ENCODE assay signal across 8 cellular contexts in the genomic region with DNA sequence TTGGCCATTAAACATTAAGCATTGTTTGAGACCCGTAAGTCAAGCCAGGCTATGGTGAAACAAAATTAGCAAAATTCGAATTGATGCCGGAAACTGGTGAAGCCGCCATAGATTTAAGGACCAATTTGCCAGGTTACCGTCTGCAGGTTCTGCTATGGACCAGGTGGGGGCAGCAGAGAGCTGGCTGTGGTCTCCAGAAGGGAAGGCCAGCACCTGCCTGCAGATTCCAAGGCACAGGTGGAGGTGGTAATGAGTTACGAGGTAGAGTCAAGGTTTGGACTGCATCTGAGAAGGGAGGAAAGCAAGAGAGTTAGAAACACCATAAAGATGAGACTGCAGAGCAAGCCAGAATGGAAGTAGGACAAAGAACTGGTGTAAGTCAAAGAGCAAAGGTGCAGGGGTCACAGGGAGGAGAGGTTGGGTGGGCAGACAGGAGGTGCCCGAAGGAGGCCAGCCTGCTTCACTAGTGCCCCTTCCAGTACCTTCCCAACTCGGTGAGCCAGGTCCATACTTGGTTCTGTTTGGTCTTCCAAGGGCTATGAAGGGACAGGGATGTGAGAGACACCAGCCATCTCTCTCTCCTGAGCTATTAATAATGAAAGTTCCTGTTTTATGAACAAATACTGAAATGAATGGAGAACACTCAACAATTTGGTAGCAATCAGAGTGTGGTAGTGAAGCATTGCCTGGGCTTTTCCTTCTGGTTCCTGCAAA.
DNase-seq lines count a peak whose midpoint lies in the region; ATAC-seq and TF ChIP-seq lines count a peak whose summit lies in the region.

No MANE protein-coding gene starts in this region.

- TF ChIP-seq CTCF in HFFc6 (IDR thresholded peaks at IDR 0.05), result peak; percentile 86
- TF ChIP-seq CTCF in choroid plexus epithelial cell (conservative IDR thresholded peaks at IDR 0.05; ENCODE audit: low read depth, low read length), result peak; percentile 96
- peak; percentile 74 for TF ChIP-seq CTCF in mucosa of descending colon (IDR thresholded peaks at IDR 0.05)
- peak; percentile 45 to 75 (median 59) for TF ChIP-seq CTCF in tibial nerve (IDR thresholded peaks at IDR 0.05)

- H3K27me3 ChIP-seq in tibial nerve, result no peaks in the 10 kb centered on the region

- H3K36me3 ChIP-seq in mucosa of descending colon (ENCODE audit: low read depth) (no peaks in the 10 kb centered on the region), tibial nerve (no peaks in the 10 kb centered on the region)

- intact Hi-C loops in mucosa of descending colon (cut with DNase I, micrococcal nuclease), result no loop called here

- peak; percentile 94 for ATAC-seq in mucosa of descending colon

- H3K9me3 ChIP-seq in mucosa of descending colon (no peaks in the 10 kb centered on the region), tibial nerve (no peaks in the 10 kb centered on the region)

- H3K9me3 Mint-ChIP-seq in HFFc6, result no peaks in the 10 kb centered on the region

- no peak overlapping the region for H3K27ac ChIP-seq in tibial nerve

- DNase-seq in SHP77 (lab: John Stamatoyannopoulos, UW) (peak; percentile 30), SHP77 treated with DMSO at 0.1 percent for 48 hours (lab: John Stamatoyannopoulos, UW) (no peak), HFFc6 (no peak), NAMALWA (ENCODE audit: low spot score) (peak; percentile 56), choroid plexus epithelial cell (ENCODE audit: low read depth) (peak; percentile 56), mucosa of descending colon (peak in 2 of 3 donors; percentile 57 to 59), tibial nerve (ENCODE audit: low spot score in 2 of 2) (no peak)
- peak; percentile 23 for DNase-seq in activated CD4-positive, CD25-positive, alpha-beta regulatory T cell treated with anti-CD3 and anti-CD28 coated beads, Interleukin-2, amount 50 U/mL, for 16 hours (ENCODE audit: low read depth, low spot score)

- TF ChIP-seq EP300 in tibial nerve (IDR thresholded peaks at IDR 0.05), result no peak

- no peak overlapping the region for H3K4me3 ChIP-seq in choroid plexus epithelial cell (ENCODE audit: low read depth, low read length)
- H3K4me3 ChIP-seq in mucosa of descending colon, result no peak overlapping the region
- no peak overlapping the region for H3K4me3 ChIP-seq in tibial nerve

- no peak overlapping the region for H3K4me3 Mint-ChIP-seq in HFFc6

- H3K27ac Mint-ChIP-seq in HFFc6, result no peak overlapping the region

- peaks cover 8% of the 10 kb centered on the region for H3K27me3 Mint-ChIP-seq in HFFc6 (ENCODE audit: insufficient read depth)

- H3K4me1 ChIP-seq in mucosa of descending colon (ENCODE audit: low read depth) (no peaks in the 10 kb centered on the region), tibial nerve (peaks cover 0 to 2% (median 0%) of the 10 kb centered on the region in 4 donors)

- TF ChIP-seq POLR2A in tibial nerve (IDR thresholded peaks at IDR 0.05), result no peak

- peaks cover 13% of the 10 kb centered on the region for H3K4me1 Mint-ChIP-seq in HFFc6 (ENCODE audit: low read depth)

- 49 to 57% methylated on average over 8 of the region's 8 CpGs for WGBS in tibial nerve, 2 donors

- H3K36me3 Mint-ChIP-seq in HFFc6 (ENCODE audit: low read depth), result no peaks in the 10 kb centered on the region

Comparison
In these comparisons a context has a peak if more than half of its experiments do, and no peak if none do; other contexts are left out.
1. DNase-seq: peak in SHP77 (2 of 2), NAMALWA (single experiment), activated CD4-positive, CD25-positive, alpha-beta regulatory T cell treated with anti-CD3 and anti-CD28 coated beads, Interleukin-2, amount 50 U/mL, for 16 hours (single experiment), choroid plexus epithelial cell (single experiment) and mucosa of descending colon (2 of 3); none in SHP77 treated with DMSO at 0.1 percent for 48 hours (single experiment), HFFc6 (single experiment) and tibial nerve (0 of 2).
2. Peak in every context shown above with its lines, with median percentiles within 50 percentile points of each other: CTCF ChIP-seq.